15 cellular contexts compared by ENCODE assay signal in genomic region chr6:119443993-119444641, GRCh38.
DNase-seq lines count a peak whose midpoint lies in the region; ATAC-seq and TF ChIP-seq lines count a peak whose summit lies in the region.
"Had no signal": no experiment of that assay in that cellular context is flagged by ENCODE, and none has a peak within 500 bp of the region (broad histone marks: within the 10 kb centered on the region; RNA-seq: fewer than 3 reads in every experiment).

No MANE protein-coding gene starts in this region.

- no peaks in the 10 kb centered on the region for H3K9me3 ChIP-seq in CD4-positive, CD25-positive, alpha-beta regulatory T cell (ENCODE audit: control insufficient read depth in 2 of 2, low read length in 2 of 2)
- H3K9me3 ChIP-seq in heart left ventricle: no peaks in the 10 kb centered on the region
- H3K9me3 ChIP-seq: BE2C, SK-N-SH had no signal

- no peaks in the 10 kb centered on the region for H3K27me3 Mint-ChIP-seq in CD4-positive, CD25-positive, alpha-beta regulatory T cell

- peak overlapping the region in 1 of 4 donors; percentile 17 for H3K4me3 Mint-ChIP-seq in CD4-positive, CD25-positive, alpha-beta regulatory T cell
- H3K4me3 Mint-ChIP-seq: activated CD4-positive, alpha-beta T cell treated with anti-CD3 and anti-CD28 coated beads for 36 hours; brain had no signal

- peaks cover 7% of the 10 kb centered on the region for H3K4me1 ChIP-seq in CD4-positive, CD25-positive, alpha-beta regulatory T cell (ENCODE audit: control insufficient read depth, insufficient read depth, low read length, poor library complexity, severe bottlenecking)
- peaks cover 0 to 66% (median 7%) of the 10 kb centered on the region in 12 donors for H3K4me1 ChIP-seq in heart left ventricle
- H3K4me1 ChIP-seq: BE2C, parathyroid adenoma had no signal

- no peaks in the 10 kb centered on the region for H3K36me3 ChIP-seq in CD4-positive, CD25-positive, alpha-beta regulatory T cell (ENCODE audit: control insufficient read depth, insufficient read depth, low read length)
- no peaks in the 10 kb centered on the region for H3K36me3 ChIP-seq in heart left ventricle
- H3K36me3 ChIP-seq: BE2C had no signal

- no peak for ATAC-seq in CD4-positive, CD25-positive, alpha-beta regulatory T cell (ENCODE audit: low read depth in 2 of 2)
- no peak for ATAC-seq in HG03095 (IDR thresholded peaks at IDR 0.05; ENCODE audit: unreplicated experiment)
- no peak for ATAC-seq in heart left ventricle
- ATAC-seq: activated CD4-positive, alpha-beta T cell treated with anti-CD3 and anti-CD28 coated beads for 36 hours had no signal

- peaks cover 6 to 14% (median 11%) of the 10 kb centered on the region in 4 donors for H3K4me1 Mint-ChIP-seq in CD4-positive, CD25-positive, alpha-beta regulatory T cell

- H3K27me3 ChIP-seq in CD4-positive, CD25-positive, alpha-beta regulatory T cell (ENCODE audit: control insufficient read depth, insufficient read depth, low read length): no peaks in the 10 kb centered on the region
- H3K27me3 ChIP-seq in heart left ventricle: no peaks in the 10 kb centered on the region
- H3K27me3 ChIP-seq: BE2C had no signal

- H3K27ac ChIP-seq in CD4-positive, CD25-positive, alpha-beta regulatory T cell (ENCODE audit: insufficient read depth, low read length, poor library complexity, severe bottlenecking): no peak overlapping the region
- peak overlapping the region in 1 of 12 donors; percentile 11 for H3K27ac ChIP-seq in heart left ventricle
- H3K27ac ChIP-seq: epithelial cell of prostate, parathyroid adenoma had no signal

- intact Hi-C loops in heart left ventricle (cut with DNase I): loop anchor here in 1 of 10 donors (10.0 kb wide), 1 partner anchor 89 kb away; no protein-coding TSS in a partner anchor

- H3K36me3 Mint-ChIP-seq in CD4-positive, CD25-positive, alpha-beta regulatory T cell: no peaks in the 10 kb centered on the region
- H3K36me3 Mint-ChIP-seq: brain had no signal

- DNase-seq in CD4-positive, CD25-positive, alpha-beta regulatory T cell: peak in 1 of 3 donors; percentile 43
- peak; percentile 30 for DNase-seq in HCEC 1CT
- peak; percentile 35 for DNase-seq in OCI-M1 (lab: John Stamatoyannopoulos, UW)
- DNase-seq in fibroblast of the aortic adventitia (ENCODE audit: low read depth): peak; percentile 48
- no peak for DNase-seq in heart left ventricle
- DNase-seq in ecto neural progenitor cell (ENCODE audit: low spot score): no peak
- DNase-seq in activated effector memory CD4-positive, alpha-beta T cell treated with anti-CD3 and anti-CD28 coated beads, Interleukin-2, amount 50 U/mL, for 16 hours: no peak
- DNase-seq: activated CD4-positive, alpha-beta T cell treated with anti-CD3 and anti-CD28 coated beads for 36 hours; BE2C; NCI-H187 treated with DMSO at 0.1 percent for 48 hours; SK-N-SH had no signal

- H3K27ac Mint-ChIP-seq in CD4-positive, CD25-positive, alpha-beta regulatory T cell: peak overlapping the region in 2 of 3 donors; percentile 10 to 14
- H3K27ac Mint-ChIP-seq: activated CD4-positive, alpha-beta T cell treated with anti-CD3 and anti-CD28 coated beads for 36 hours; brain had no signal

- no peak overlapping the region for H3K4me3 ChIP-seq in CD4-positive, CD25-positive, alpha-beta regulatory T cell (ENCODE audit: low read depth, low read length)
- H3K4me3 ChIP-seq in fibroblast of the aortic adventitia (ENCODE audit: low read depth, low read length): no peak overlapping the region
- no peak overlapping the region for H3K4me3 ChIP-seq in heart left ventricle

- H3K9me3 Mint-ChIP-seq in CD4-positive, CD25-positive, alpha-beta regulatory T cell: peaks cover 0 to 4% (median 0%) of the 10 kb centered on the region in 7 donors

- TF ChIP-seq POLR2A in heart left ventricle (IDR thresholded peaks at IDR 0.05): no peak

- 70 to 82% (median 78%) methylated on average over 7 of the region's 7 CpGs for WGBS in heart left ventricle, 4 donors

- TF ChIP-seq CTCF in fibroblast of the aortic adventitia (IDR thresholded peaks at IDR 0.05; ENCODE audit: insufficient read depth, low read length) (no peak), heart left ventricle (IDR thresholded peaks at IDR 0.05) (no peak)

Comparison
In these comparisons a context has a peak if more than half of its experiments do, and no peak if none do; other contexts are left out.
1. DNase-seq: peak in HCEC 1CT (single experiment), OCI-M1 (single experiment) and fibroblast of the aortic adventitia (single experiment); none in heart left ventricle (0 of 5), ecto neural progenitor cell (single experiment) and activated effector memory CD4-positive, alpha-beta T cell treated with anti-CD3 and anti-CD28 coated beads, Interleukin-2, amount 50 U/mL, for 16 hours (single experiment).